In genomic region chr13:84645196-84646071, GRCh38 we compare ENCODE assay signal across 13 cellular contexts.
DNase-seq lines count a peak whose midpoint lies in the region; ATAC-seq and TF ChIP-seq lines count a peak whose summit lies in the region.
"Had no signal": no experiment of that assay in that cellular context is flagged by ENCODE, and none has a peak within 500 bp of the region (broad histone marks: within the 10 kb centered on the region; RNA-seq: fewer than 3 reads in every experiment).

No MANE protein-coding gene starts in this region.

- H3K9me3 Mint-ChIP-seq in WTC11: peaks cover 11% of the 10 kb centered on the region
- H3K9me3 Mint-ChIP-seq: activated CD4-positive, alpha-beta T cell treated with anti-CD3 and anti-CD28 coated beads, Interleukin-2, amount 10 ng/mL, durations not matched to agents 24 days and 14 days; activated naive CD8-positive, alpha-beta T cell treated with anti-CD3 and anti-CD28 coated beads, Interleukin-2, amount 10 ng/mL, durations not matched to agents 7 days and 5 days had no signal

- CTCF ChIA-PET in WTC11 (lab: Charles Lee): no interaction called here

- POLR2A ChIA-PET in WTC11 (lab: Charles Lee): interaction anchor here (0.6 kb wide), 1 partner anchor 51 kb away, joined by 3 read pairs; no protein-coding TSS in a partner anchor

- no peaks in the 10 kb centered on the region for H3K27me3 Mint-ChIP-seq in WTC11 (ENCODE audit: low read depth)
- H3K27me3 Mint-ChIP-seq: activated CD4-positive, alpha-beta T cell treated with anti-CD3 and anti-CD28 coated beads, Interleukin-2, amount 10 ng/mL, durations not matched to agents 24 days and 14 days; activated naive CD8-positive, alpha-beta T cell treated with anti-CD3 and anti-CD28 coated beads, Interleukin-2, amount 10 ng/mL, durations not matched to agents 7 days and 5 days had no signal

- peaks cover 13% of the 10 kb centered on the region for H3K4me1 ChIP-seq in osteoblast (ENCODE audit: insufficient read depth, low read length)
- H3K4me1 ChIP-seq: testis had no signal

- H3K36me3 ChIP-seq in osteoblast (ENCODE audit: insufficient read depth, low read length): no peaks in the 10 kb centered on the region

- no peak for TF ChIP-seq CTCF in WTC11 (IDR thresholded peaks at IDR 0.05)
- TF ChIP-seq CTCF in osteoblast (IDR thresholded peaks at IDR 0.05; ENCODE audit: extremely low read depth, low read depth, low read length): peak; percentile 14
- TF ChIP-seq CTCF in dorsolateral prefrontal cortex (IDR thresholded peaks at IDR 0.05 in 54 of 56, conservative IDR thresholded peaks at IDR 0.05 in 2 of 56; ENCODE audit: low read depth in 1 of 56, partially characterized antibody in 56 of 56): peak in 6 of 56 donors; percentile 9 to 20 (median 16)

- H3K36me3 Mint-ChIP-seq in WTC11: no peaks in the 10 kb centered on the region; the same call in 1 of the 2 replicates
- H3K36me3 Mint-ChIP-seq: activated naive CD8-positive, alpha-beta T cell treated with anti-CD3 and anti-CD28 coated beads, Interleukin-2, amount 10 ng/mL, durations not matched to agents 7 days and 5 days had no signal

- peak overlapping the region; percentile 42 for H3K4me2 ChIP-seq in osteoblast (ENCODE audit: insufficient read depth, low read length)

- peaks cover 30% of the 10 kb centered on the region for H3K4me1 Mint-ChIP-seq in WTC11
- H3K4me1 Mint-ChIP-seq: activated CD4-positive, alpha-beta T cell treated with anti-CD3 and anti-CD28 coated beads, Interleukin-2, amount 10 ng/mL, durations not matched to agents 24 days and 14 days; activated naive CD8-positive, alpha-beta T cell treated with anti-CD3 and anti-CD28 coated beads, Interleukin-2, amount 10 ng/mL, durations not matched to agents 7 days and 5 days had no signal

- intact Hi-C loops in dorsolateral prefrontal cortex (cut with DNase I): no loop called here

- H3K4me3 ChIP-seq in osteoblast (ENCODE audit: insufficient read depth, low read length) (no peak overlapping the region), dorsolateral prefrontal cortex (no peak overlapping the region)
- H3K4me3 ChIP-seq: testis had no signal

- H3K27ac Mint-ChIP-seq in WTC11: 0 out of 2 replicates have a peak overlapping the region, but pooled peaks have one; percentile 20
- H3K27ac Mint-ChIP-seq: activated CD4-positive, alpha-beta T cell treated with anti-CD3 and anti-CD28 coated beads, Interleukin-2, amount 10 ng/mL, durations not matched to agents 24 days and 14 days; activated naive CD8-positive, alpha-beta T cell treated with anti-CD3 and anti-CD28 coated beads, Interleukin-2, amount 10 ng/mL, durations not matched to agents 7 days and 5 days had no signal

- H2AFZ ChIP-seq in osteoblast (ENCODE audit: low read length): no peak overlapping the region

- H3K27me3 ChIP-seq in osteoblast (ENCODE audit: insufficient read depth, low read length) (no peaks in the 10 kb centered on the region), dorsolateral prefrontal cortex (no peaks in the 10 kb centered on the region)
- H3K27me3 ChIP-seq: testis had no signal

- H3K27ac ChIP-seq in osteoblast (ENCODE audit: low read depth, low read length): peak overlapping the region; percentile 42
- H3K27ac ChIP-seq in dorsolateral prefrontal cortex: no peak overlapping the region
- H3K27ac ChIP-seq: testis had no signal

- peak; percentile 7 for DNase-seq in DMS53 (lab: John Stamatoyannopoulos, UW)
- DNase-seq in DMS53 treated with DMSO at 0.1 percent for 48 hours (lab: John Stamatoyannopoulos, UW; ENCODE audit: unreplicated experiment): no peak
- peak; percentile 31 for DNase-seq in MV-4-11 (lab: John Stamatoyannopoulos, UW)
- no peak for DNase-seq in WTC11 (ENCODE audit: low spot score)
- DNase-seq in osteoblast (ENCODE audit: insufficient read length, low spot score, missing footprints): no peak
- no peak for DNase-seq in dorsolateral prefrontal cortex
- no peak for DNase-seq in DMS153 treated with DMSO at 0.1 percent for 48 hours (lab: John Stamatoyannopoulos, UW; ENCODE audit: unreplicated experiment)
- no peak for DNase-seq in activated gamma-delta T cell (lab: John Stamatoyannopoulos, UW)
- DNase-seq: activated CD4-positive, alpha-beta T cell treated with anti-CD3 and anti-CD28 coated beads, Interleukin-2, amount 10 ng/mL, durations not matched to agents 24 days and 14 days; activated naive CD8-positive, alpha-beta T cell treated with anti-CD3 and anti-CD28 coated beads, Interleukin-2, amount 10 ng/mL, durations not matched to agents 7 days and 5 days; kidney glomerular epithelial cell; nucleus accumbens; testis had no signal

- H4K20me1 ChIP-seq in osteoblast (ENCODE audit: insufficient read depth, low read length): no peaks in the 10 kb centered on the region

- no peaks in the 10 kb centered on the region for H3K79me2 ChIP-seq in osteoblast (ENCODE audit: insufficient read depth, low read length)

- H3K4me3 Mint-ChIP-seq in WTC11: no peak overlapping the region
- H3K4me3 Mint-ChIP-seq: activated CD4-positive, alpha-beta T cell treated with anti-CD3 and anti-CD28 coated beads, Interleukin-2, amount 10 ng/mL, durations not matched to agents 24 days and 14 days; activated naive CD8-positive, alpha-beta T cell treated with anti-CD3 and anti-CD28 coated beads, Interleukin-2, amount 10 ng/mL, durations not matched to agents 7 days and 5 days had no signal

- peaks cover 5% of the 10 kb centered on the region for H3K9me3 ChIP-seq in osteoblast (ENCODE audit: low read depth, low read length)
- H3K9me3 ChIP-seq: testis had no signal

- no peak; the same call in 1 of the 2 replicates for ATAC-seq in WTC11

TF ChIP-seq in WTC11, 78 proteins besides CTCF, POLR2A, EP300 and RAD21:
- no peak for TF ChIP-seq E2F5 (CRISPR knock-in tag; IDR thresholded peaks at IDR 0.05)
- TF ChIP-seq IRF1 (CRISPR knock-in tag; IDR thresholded peaks at IDR 0.05): no peak
- TF ChIP-seq TCF7 (CRISPR knock-in tag; IDR thresholded peaks at IDR 0.05; ENCODE audit: low read depth): no peak
- TF ChIP-seq KAT7 (CRISPR knock-in tag; IDR thresholded peaks at IDR 0.05; ENCODE audit: borderline replicate concordance): no peak
- TF ChIP-seq FOXK1 (CRISPR knock-in tag; IDR thresholded peaks at IDR 0.05): no peak
- no peak for TF ChIP-seq GABPB1 (CRISPR knock-in tag; IDR thresholded peaks at IDR 0.05)
- no peak for TF ChIP-seq NR3C1 (CRISPR knock-in tag; conservative IDR thresholded peaks at IDR 0.05; ENCODE audit: low read depth)
- TF ChIP-seq ZNF396 (CRISPR knock-in tag; IDR thresholded peaks at IDR 0.05; ENCODE audit: borderline replicate concordance): no peak
- no peak for TF ChIP-seq E2F4 (CRISPR knock-in tag; IDR thresholded peaks at IDR 0.05; ENCODE audit: borderline replicate concordance, low read depth)
- TF ChIP-seq ZNF263 (CRISPR knock-in tag; IDR thresholded peaks at IDR 0.05; ENCODE audit: low read depth): no peak
- no peak for TF ChIP-seq ERG (CRISPR knock-in tag; IDR thresholded peaks at IDR 0.05)

Comparison
In these comparisons a context has a peak if more than half of its experiments do, and no peak if none do; other contexts are left out.
1. DNase-seq: peak in DMS53 (single experiment) and MV-4-11 (single experiment); none in DMS53 treated with DMSO at 0.1 percent for 48 hours (single experiment), WTC11 (single experiment), osteoblast (single experiment), dorsolateral prefrontal cortex (0 of 10), DMS153 treated with DMSO at 0.1 percent for 48 hours (single experiment) and activated gamma-delta T cell (single experiment).